ENCODE assay signal across 17 cellular contexts in genomic region chr10:68697106-68697505, GRCh38. TPM values are rescaled to one million over a fixed set of nuclear protein-coding genes. Genes with fewer than 3 reads are reported as not detected.
A peak's percentile ranks its signal among the peaks of the same experiment; 100 is the strongest.
DNase-seq lines count a peak whose midpoint lies in the region; ATAC-seq and TF ChIP-seq lines count a peak whose summit lies in the region.
"Had no signal": no experiment of that assay in that cellular context is flagged by ENCODE, and none has a peak within 500 bp of the region (broad histone marks: within the 10 kb centered on the region; RNA-seq: fewer than 3 reads in every experiment).

No MANE protein-coding gene starts in this region.

- 100% methylated on average over 1 of the region's 1 CpG for WGBS in right cardiac atrium

- no peak overlapping the region for H3K4me3 Mint-ChIP-seq in nephron
- H3K4me3 Mint-ChIP-seq: CD14-positive monocyte; CD8-positive, alpha-beta T cell; HFFc6 had no signal

- H3K36me3 ChIP-seq in cardiac muscle cell, result peaks cover 17% of the 10 kb centered on the region

- H3K4me1 ChIP-seq in cardiac muscle cell (ENCODE audit: low read depth), result no peaks in the 10 kb centered on the region
- H3K4me1 ChIP-seq in right cardiac atrium (ENCODE audit: control insufficient read depth, insufficient read depth, low read length), result no peaks in the 10 kb centered on the region

- H3K4me1 Mint-ChIP-seq in nephron, result peaks cover 13% of the 10 kb centered on the region
- H3K4me1 Mint-ChIP-seq: CD14-positive monocyte had no signal

- DNase-seq in cardiac muscle cell (ENCODE audit: low read depth in 1 of 2, low spot score in 1 of 2) (no peak), right cardiac atrium (no peak), dedifferentiated amniotic fluid mesenchymal stem cell (ENCODE audit: extremely low spot score) (peak; percentile 13), head of caudate nucleus (no peak), cerebellum (ENCODE audit: low spot score) (no peak)
- DNase-seq: CD8-positive, alpha-beta T cell; COR-L47; DMS153; DMS79 treated with DMSO at 0.1 percent for 48 hours; EL; HCEC 1CT; HFFc6 had no signal

- H3K27ac Mint-ChIP-seq in nephron, result peak overlapping the region in 2 of 3 experiments; percentile 26 to 61
- H3K27ac Mint-ChIP-seq: CD14-positive monocyte; CD8-positive, alpha-beta T cell; HFFc6 had no signal

- no peak for TF ChIP-seq CTCF in cardiac muscle cell (IDR thresholded peaks at IDR 0.05; ENCODE audit: low read depth, low read length)
- TF ChIP-seq CTCF in nephron (IDR thresholded peaks at IDR 0.05; ENCODE audit: unreplicated experiment in 3 of 3), result no peak

- peaks cover 27% of the 10 kb centered on the region for H3K36me3 Mint-ChIP-seq in nephron (ENCODE audit: low read depth)
- H3K36me3 Mint-ChIP-seq: CD14-positive monocyte; CD8-positive, alpha-beta T cell had no signal

- no peaks in the 10 kb centered on the region for H3K9me3 Mint-ChIP-seq in nephron
- H3K9me3 Mint-ChIP-seq: CD14-positive monocyte; CD8-positive, alpha-beta T cell; HFFc6 had no signal

- H3K27ac ChIP-seq in cardiac muscle cell (peak overlapping the region; percentile 12), right cardiac atrium (ENCODE audit: low read length) (no peak overlapping the region)
- H3K27ac ChIP-seq: 22Rv1, HL-60 had no signal

- intact Hi-C loops in right cardiac atrium (cut with DNase I) (no loop called here), head of caudate nucleus (cut with DNase I) (no loop called here)

- H3K4me3 ChIP-seq in cardiac muscle cell (no peak overlapping the region), right cardiac atrium (ENCODE audit: low read length) (no peak overlapping the region)

- H3K9me3 ChIP-seq in cardiac muscle cell (ENCODE audit: low read depth) (no peaks in the 10 kb centered on the region), right cardiac atrium (ENCODE audit: control insufficient read depth, low read length) (no peaks in the 10 kb centered on the region)

- H3K27me3 ChIP-seq in cardiac muscle cell (no peaks in the 10 kb centered on the region), right cardiac atrium (ENCODE audit: control insufficient read depth, insufficient read depth) (no peaks in the 10 kb centered on the region)

- no peaks in the 10 kb centered on the region for H3K27me3 Mint-ChIP-seq in nephron (ENCODE audit: low read depth)

- ATAC-seq in right cardiac atrium, result no peak
- ATAC-seq in HG03432 (IDR thresholded peaks at IDR 0.05; ENCODE audit: unreplicated experiment), result no peak
- ATAC-seq: CD8-positive, alpha-beta T cell had no signal

RNA-seq across cellular contexts. Expression of gene CCAR1, which starts 23.9 kb away (rescaled TPM):
- 61.4 and 85.7 TPM in 2 replicates for total RNA-seq in cardiac muscle cell
- polyA plus RNA-seq in cardiac muscle cell, result 63.8 and 98.1 TPM in 2 replicates
- total RNA-seq in right cardiac atrium, result 10 to 100 TPM; 29.2 to 35.4 (median 33.9) TPM
- polyA plus RNA-seq in right cardiac atrium, result 31.5 TPM
- total RNA-seq in cerebellum, result 52.4 TPM
